Comparison of ENCODE assay signal across 17 cellular contexts in genomic region chr6:89729818-89730217, GRCh38.
DNase-seq lines count a peak whose midpoint lies in the region; ATAC-seq, FAIRE-seq and TF ChIP-seq lines count a peak whose summit lies in the region.
"Had no signal": no experiment of that assay in that cellular context is flagged by ENCODE, and none has a peak within 500 bp of the region (broad histone marks: within the 10 kb centered on the region; RNA-seq: fewer than 3 reads in every experiment).

No MANE protein-coding gene starts in this region.

- CTCF ChIA-PET in GM12878 (lab: Yijun Ruan, JAX) = no interaction called here

- TF ChIP-seq EP300 in GM12878 (IDR thresholded peaks at IDR 0.05; ENCODE audit: borderline replicate concordance in 1 of 2, control insufficient read depth in 1 of 2, low read depth in 2 of 2, low read length in 2 of 2) = no peak

- no peak overlapping the region for H3K4me2 ChIP-seq in GM12878 (ENCODE audit: control insufficient read depth, insufficient read depth)

- no peak overlapping the region for H3K4me3 ChIP-seq in GM12878
- no peak overlapping the region for H3K4me3 ChIP-seq in lower lobe of right lung
- H3K4me3 ChIP-seq in pancreas = no peak overlapping the region
- no peak overlapping the region for H3K4me3 ChIP-seq in Peyer's patch
- H3K4me3 ChIP-seq: HAP-1, K562 had no signal

- no peaks in the 10 kb centered on the region for H4K20me1 ChIP-seq in GM12878 (ENCODE audit: control insufficient read depth, insufficient read depth)

- H3K27ac ChIP-seq in GM12878 (ENCODE audit: control insufficient read depth, insufficient read depth) = no peak overlapping the region
- no peak overlapping the region for H3K27ac ChIP-seq in lower lobe of right lung
- no peak overlapping the region for H3K27ac ChIP-seq in pancreas
- no peak overlapping the region for H3K27ac ChIP-seq in Peyer's patch

- H3K4me1 ChIP-seq in GM12878 (ENCODE audit: control insufficient read depth, insufficient read depth, low read length) (no peaks in the 10 kb centered on the region), lower lobe of right lung (no peaks in the 10 kb centered on the region), pancreas (no peaks in the 10 kb centered on the region), Peyer's patch (no peaks in the 10 kb centered on the region)

- TF ChIP-seq POLR2A in GM12878 (IDR thresholded peaks at IDR 0.05; ENCODE audit: low read depth, low read length) = no peak
- TF ChIP-seq POLR2A in Peyer's patch (IDR thresholded peaks at IDR 0.05) = no peak

- FAIRE-seq in GM12878 (lab: Jason Lieb, UNC) (no peak), pancreas (lab: Jason Lieb, UNC) (no peak)
- FAIRE-seq: K562 had no signal

- in situ Hi-C loops in GM12878 (cut with MboI) = no loop called here

- POLR2A ChIA-PET in GM12878 (lab: Charles Lee) = no interaction called here

- no peaks in the 10 kb centered on the region for H3K27me3 ChIP-seq in GM12878 (replicated peaks in 1 of 2; ENCODE audit: control insufficient read depth in 2 of 2, insufficient read depth in 2 of 2, low read length in 1 of 2)
- no peaks in the 10 kb centered on the region for H3K27me3 ChIP-seq in lower lobe of right lung (ENCODE audit: low read depth)
- no peaks in the 10 kb centered on the region for H3K27me3 ChIP-seq in pancreas
- H3K27me3 ChIP-seq in Peyer's patch = no peaks in the 10 kb centered on the region

- DNase-seq in GM12878 (ENCODE audit: low read depth, low spot score) (peak; percentile 8), lower lobe of right lung (no peak), pancreas (no peak), Peyer's patch (no peak)
- no peak for DNase-seq in activated T-cell treated with anti-CD3 and anti-CD28 coated beads, Interleukin-2, amount 50 U/mL, for 48 hours
- DNase-seq: DMS 273 treated with DMSO at 0.1 percent for 48 hours; effector memory CD8-positive, alpha-beta T cell; naive thymus-derived CD8-positive, alpha-beta T cell; NCI-H1105; NCI-H345; SHP77 treated with DMSO at 0.1 percent for 48 hours; stimulated activated CD4-positive, alpha-beta T cell treated with anti-CD3 and anti-CD28 coated beads, Interleukin-15, amount 100 ng/mL, for 24 hours had no signal

- no peaks in the 10 kb centered on the region for H3K9me3 ChIP-seq in GM12878 (replicated peaks; ENCODE audit: control insufficient read depth, insufficient read depth, low read length)
- H3K9me3 ChIP-seq in lower lobe of right lung = no peaks in the 10 kb centered on the region
- H3K9me3 ChIP-seq in pancreas = no peaks in the 10 kb centered on the region
- no peaks in the 10 kb centered on the region for H3K9me3 ChIP-seq in Peyer's patch
- H3K9me3 ChIP-seq: HAP-1 had no signal

- TF ChIP-seq CTCF in GM12878 (IDR thresholded peaks at IDR 0.05 in 2 of 3, conservative IDR thresholded peaks at IDR 0.05 in 1 of 3; ENCODE audit: control insufficient read depth in 2 of 3, extremely low read depth in 1 of 3, insufficient read depth in 1 of 3, low read depth in 3 of 3, low read length in 3 of 3) (no peak), lower lobe of right lung (IDR thresholded peaks at IDR 0.05) (no peak), pancreas (IDR thresholded peaks at IDR 0.05) (no peak), Peyer's patch (IDR thresholded peaks at IDR 0.05) (no peak)

- no peak overlapping the region for H3K9ac ChIP-seq in GM12878 (ENCODE audit: control insufficient read depth, insufficient read depth, low read length)

- BruUV-seq in GM12878 (replicated peaks; lab: Mats Ljungman, UMichigan) = no TSS peak

- intact Hi-C loops in GM12878 (cut with micrococcal nuclease; ENCODE audit: unreplicated experiment) = no loop called here
- intact Hi-C loops in lower lobe of right lung (cut with DNase I) = no loop called here
- intact Hi-C loops in pancreas (cut with DNase I) = no loop called here

- H3K79me2 ChIP-seq in GM12878 (ENCODE audit: control insufficient read depth, insufficient read depth, low read length) = no peaks in the 10 kb centered on the region

- peak; percentile 57 for ATAC-seq in GM18867 (IDR thresholded peaks at IDR 0.05; ENCODE audit: unreplicated experiment)
- ATAC-seq in GM19467 (IDR thresholded peaks at IDR 0.05; ENCODE audit: unreplicated experiment) = peak; percentile 85
- ATAC-seq in HG02970 (IDR thresholded peaks at IDR 0.05; ENCODE audit: low FRiP score, unreplicated experiment) = peak; percentile 67
- ATAC-seq in GM12878 = peak; percentile 79
- no peak for ATAC-seq in lower lobe of right lung
- ATAC-seq in pancreas = no peak
- ATAC-seq: effector memory CD8-positive, alpha-beta T cell; K562; naive thymus-derived CD8-positive, alpha-beta T cell had no signal

- no peak overlapping the region for H2AFZ ChIP-seq in GM12878 (ENCODE audit: control insufficient read depth, low read depth, low read length)

- peaks cover 3 to 21% of the 10 kb centered on the region in 2 experiments for H3K36me3 ChIP-seq in GM12878 (ENCODE audit: control insufficient read depth in 2 of 2, insufficient read depth in 2 of 2, low read length in 1 of 2)
- H3K36me3 ChIP-seq in lower lobe of right lung = peaks cover 74% of the 10 kb centered on the region
- peaks cover 0 to 38% (median 3%) of the 10 kb centered on the region in 3 donors for H3K36me3 ChIP-seq in pancreas
- peaks cover 0 to 47% (median 0%) of the 10 kb centered on the region in 3 donors for H3K36me3 ChIP-seq in Peyer's patch

- SMC1A ChIA-PET in GM12878 (lab: Charles Lee; ENCODE audit: uncharacterized antibody, unreplicated experiment) = interaction anchor here (0.6 kb wide), 1 partner anchor 16 kb away, joined by 4 read pairs; no protein-coding TSS in a partner anchor

- WGBS in GM12878 (ENCODE audit: insufficient coverage, insufficient replicate concordance, low lambda C conversion rate, missing lambda C conversion rate) = 96% methylated on average over 1 of the region's 1 CpG
- WGBS in pancreas, 2 donors = 65 to 93% methylated on average over 1 of the region's 1 CpG

- TF ChIP-seq RAD21 in GM12878 (IDR thresholded peaks at IDR 0.05; ENCODE audit: insufficient read depth, low read depth, low read length) = no peak

- RAD21 ChIA-PET in GM12878 (lab: Charles Lee; ENCODE audit: unreplicated experiment) = interaction anchor here (0.7 kb wide), 1 partner anchor 1404 kb away, joined by 3 read pairs; no protein-coding TSS in a partner anchor

TF ChIP-seq in GM12878, 131 proteins besides CTCF, POLR2A, EP300 and RAD21:
- TF ChIP-seq ATF3 (IDR thresholded peaks at IDR 0.05; ENCODE audit: borderline replicate concordance, extremely low read depth, low read depth, low read length) (no peak), CEBPB (IDR thresholded peaks at IDR 0.05; ENCODE audit: borderline replicate concordance in 1 of 2, low read depth in 2 of 2, low read length in 2 of 2) (no peak), CEBPZ (IDR thresholded peaks at IDR 0.05; ENCODE audit: low read depth, low read length) (no peak), NR2C1 (IDR thresholded peaks at IDR 0.05) (no peak), SUZ12 (IDR thresholded peaks at IDR 0.05; ENCODE audit: unreplicated experiment) (no peak), EZH2 (IDR thresholded peaks at IDR 0.05; ENCODE audit: borderline replicate concordance, control insufficient read depth, low read depth, low read length) (no peak), IKZF1 (conservative IDR thresholded peaks at IDR 0.05) (no peak), EGR1 (IDR thresholded peaks at IDR 0.05; ENCODE audit: borderline replicate concordance in 1 of 2, low read depth in 2 of 2, low read length in 2 of 2) (no peak), FOXK2 (IDR thresholded peaks at IDR 0.05) (no peak)

Comparison
In these comparisons a context has a peak if more than half of its experiments do, and no peak if none do; other contexts are left out.
1. ATAC-seq: peak in GM18867 (single experiment), GM19467 (single experiment), HG02970 (single experiment) and GM12878 (single experiment); none in lower lobe of right lung (0 of 2) and pancreas (0 of 4).